ENCODE assay signal across 27 cellular contexts in genomic region chr13:110697842-110698241, GRCh38. TPM values are rescaled to one million over a fixed set of nuclear protein-coding genes. Genes with fewer than 3 reads are reported as not detected.
DNase-seq lines count a peak whose midpoint lies in the region; ATAC-seq and TF ChIP-seq lines count a peak whose summit lies in the region.
"Had no signal": no experiment of that assay in that cellular context is flagged by ENCODE, and none has a peak within 500 bp of the region (broad histone marks: within the 10 kb centered on the region; RNA-seq: fewer than 3 reads in every experiment).

No MANE protein-coding gene starts in this region.

- peaks cover 43 to 57% (median 51%) of the 10 kb centered on the region in 10 experiments for H3K4me1 ChIP-seq in BLaER1 treated with 17β-estradiol and CSF1 and Interleukin-3, amounts not matched to agents 10 nM and 100 nM
- H3K4me1 ChIP-seq in Loucy (ENCODE audit: insufficient read depth, low read length, poor library complexity, severe bottlenecking) (peaks cover 58% of the 10 kb centered on the region), neutrophil (ENCODE audit: control insufficient read depth in 1 of 2, insufficient read depth in 1 of 2, low read depth in 1 of 2, low read length in 1 of 2) (peaks cover 40 to 54% of the 10 kb centered on the region in 2 experiments), colonic mucosa (no peaks in the 10 kb centered on the region)
- H3K4me1 ChIP-seq: foreskin keratinocyte had no signal

- H2AFZ ChIP-seq in Loucy (ENCODE audit: low read length), result no peak overlapping the region

- peak overlapping the region in 1 of 10 experiments; percentile 30; a peak in 1 of 20 replicates for H3K4me3 ChIP-seq in BLaER1 treated with 17β-estradiol and CSF1 and Interleukin-3, amounts not matched to agents 10 nM and 100 nM
- H3K4me3 ChIP-seq in Loucy (ENCODE audit: low read length, poor library complexity, severe bottlenecking) (no peak overlapping the region), neutrophil (ENCODE audit: low read depth in 1 of 2, low read length in 1 of 2) (peak overlapping the region in 1 of 2 experiments; percentile 5), colonic mucosa (no peak overlapping the region)
- H3K4me3 ChIP-seq: esophagus muscularis mucosa, heart right ventricle, K562, tibial nerve had no signal

- H3K36me3 Mint-ChIP-seq in activated T-helper 17 cell treated with anti-CD3 and anti-CD28 coated beads, Interleukin-2, amount 50 U/mL, for 72 hours (ENCODE audit: low read depth), result peaks cover 84% of the 10 kb centered on the region
- H3K36me3 Mint-ChIP-seq in stimulated activated effector memory CD8-positive, alpha-beta T cell treated with anti-CD3 and anti-CD28 coated beads, Interleukin-12 subunit alpha, Interleukin-12 subunit beta, amount 100 ng/mL, for 72 hours, result peaks cover 100% of the 10 kb centered on the region

- H3K4me2 ChIP-seq in BLaER1 treated with 17β-estradiol and CSF1 and Interleukin-3, amounts not matched to agents 10 nM and 100 nM, result peak overlapping the region; percentile 53 to 78 (median 68)
- H3K4me2 ChIP-seq in Loucy (ENCODE audit: low read depth, low read length, poor library complexity, severe bottlenecking), result peak overlapping the region; percentile 65
- H3K4me2 ChIP-seq: SK-N-SH had no signal

- H3K9me3 Mint-ChIP-seq in activated T-helper 17 cell treated with anti-CD3 and anti-CD28 coated beads, Interleukin-2, amount 50 U/mL, for 72 hours, result no peaks in the 10 kb centered on the region
- H3K9me3 Mint-ChIP-seq in stimulated activated effector memory CD8-positive, alpha-beta T cell treated with anti-CD3 and anti-CD28 coated beads, Interleukin-12 subunit alpha, Interleukin-12 subunit beta, amount 100 ng/mL, for 72 hours, result no peaks in the 10 kb centered on the region
- H3K9me3 Mint-ChIP-seq: activated naive CD8-positive, alpha-beta T cell treated with anti-CD3 and anti-CD28 coated beads, Interleukin-2, amount 10 ng/mL, durations not matched to agents 7 days and 5 days; endodermal cell had no signal

- no peak overlapping the region for H3K4me3 Mint-ChIP-seq in activated T-helper 17 cell treated with anti-CD3 and anti-CD28 coated beads, Interleukin-2, amount 50 U/mL, for 72 hours
- no peak overlapping the region for H3K4me3 Mint-ChIP-seq in stimulated activated effector memory CD8-positive, alpha-beta T cell treated with anti-CD3 and anti-CD28 coated beads, Interleukin-12 subunit alpha, Interleukin-12 subunit beta, amount 100 ng/mL, for 72 hours
- H3K4me3 Mint-ChIP-seq: activated naive CD8-positive, alpha-beta T cell treated with anti-CD3 and anti-CD28 coated beads, Interleukin-2, amount 10 ng/mL, durations not matched to agents 7 days and 5 days; endodermal cell; T-helper 17 cell had no signal

- intact Hi-C loops in colonic mucosa (cut with DNase I), result no loop called here

- H3F3A ChIP-seq in Loucy (ENCODE audit: low read depth), result no peaks in the 10 kb centered on the region

- H3K36me3 ChIP-seq in BLaER1 treated with 17β-estradiol and CSF1 and Interleukin-3, amounts not matched to agents 10 nM and 100 nM, result peaks cover 56 to 97% (median 77%) of the 10 kb centered on the region in 11 experiments
- H3K36me3 ChIP-seq in Loucy (ENCODE audit: insufficient read depth, low read length) (peaks cover 14% of the 10 kb centered on the region), neutrophil (no peaks in the 10 kb centered on the region), colonic mucosa (no peaks in the 10 kb centered on the region)

- peak overlapping the region; percentile 19 for H3K27ac Mint-ChIP-seq in activated T-helper 17 cell treated with anti-CD3 and anti-CD28 coated beads, Interleukin-2, amount 50 U/mL, for 72 hours
- no peak overlapping the region for H3K27ac Mint-ChIP-seq in stimulated activated effector memory CD8-positive, alpha-beta T cell treated with anti-CD3 and anti-CD28 coated beads, Interleukin-12 subunit alpha, Interleukin-12 subunit beta, amount 100 ng/mL, for 72 hours
- H3K27ac Mint-ChIP-seq: activated naive CD8-positive, alpha-beta T cell treated with anti-CD3 and anti-CD28 coated beads, Interleukin-2, amount 10 ng/mL, durations not matched to agents 7 days and 5 days; endodermal cell had no signal

- H4K20me1 ChIP-seq in BLaER1 treated with 17β-estradiol and CSF1 and Interleukin-3, amounts not matched to agents 10 nM and 100 nM, result peaks cover 0 to 47% (median 9%) of the 10 kb centered on the region in 11 experiments; a peak in 14 of 22 replicates
- peaks cover 20% of the 10 kb centered on the region for H4K20me1 ChIP-seq in Loucy (ENCODE audit: insufficient read depth, low read length, poor library complexity, severe bottlenecking)

- no peaks in the 10 kb centered on the region for H3K27me3 ChIP-seq in BLaER1 treated with 17β-estradiol and CSF1 and Interleukin-3, amounts not matched to agents 10 nM and 100 nM
- no peaks in the 10 kb centered on the region for H3K27me3 ChIP-seq in Loucy (ENCODE audit: insufficient read depth, low read length, poor library complexity, severe bottlenecking)
- H3K27me3 ChIP-seq in neutrophil, result no peaks in the 10 kb centered on the region
- no peaks in the 10 kb centered on the region for H3K27me3 ChIP-seq in colonic mucosa
- H3K27me3 ChIP-seq: esophagus muscularis mucosa, foreskin keratinocyte, heart right ventricle, tibial nerve had no signal

- peaks cover 50% of the 10 kb centered on the region for H3K79me2 ChIP-seq in Loucy (ENCODE audit: insufficient read depth, low read length)

- peak overlapping the region in 7 of 11 experiments; percentile 1 to 36 (median 18); a peak in 6 of 22 replicates for H3K9ac ChIP-seq in BLaER1 treated with 17β-estradiol and CSF1 and Interleukin-3, amounts not matched to agents 10 nM and 100 nM
- H3K9ac ChIP-seq in Loucy (ENCODE audit: low read depth, low read length, poor library complexity, severe bottlenecking) (peak overlapping the region; percentile 39), colonic mucosa (ENCODE audit: low read depth in 2 of 2, low read length in 2 of 2) (no peak overlapping the region)
- H3K9ac ChIP-seq: SK-N-SH had no signal

- peaks cover 9% of the 10 kb centered on the region for H3K4me1 Mint-ChIP-seq in activated T-helper 17 cell treated with anti-CD3 and anti-CD28 coated beads, Interleukin-2, amount 50 U/mL, for 72 hours
- H3K4me1 Mint-ChIP-seq in stimulated activated effector memory CD8-positive, alpha-beta T cell treated with anti-CD3 and anti-CD28 coated beads, Interleukin-12 subunit alpha, Interleukin-12 subunit beta, amount 100 ng/mL, for 72 hours, result peaks cover 43% of the 10 kb centered on the region

- TF ChIP-seq CTCF in Loucy (conservative IDR thresholded peaks at IDR 0.05; ENCODE audit: low read length) (no peak), neutrophil (IDR thresholded peaks at IDR 0.05) (no peak), colonic mucosa (IDR thresholded peaks at IDR 0.05) (no peak)

- no peak for DNase-seq in NCI-H1105 (lab: John Stamatoyannopoulos, UW)
- no peak for DNase-seq in stimulated activated effector memory CD8-positive, alpha-beta T cell treated with anti-CD3 and anti-CD28 coated beads, Interleukin-12 subunit alpha, Interleukin-12 subunit beta, amount 100 ng/mL, for 72 hours (ENCODE audit: low spot score in 2 of 2)
- DNase-seq in colonic mucosa, result no peak
- DNase-seq: activated gamma-delta T cell; activated naive CD8-positive, alpha-beta T cell treated with anti-CD3 and anti-CD28 coated beads, Interleukin-2, amount 10 ng/mL, durations not matched to agents 7 days and 5 days; cortex of kidney; endodermal cell; foreskin keratinocyte; HCEC 1CT; heart right ventricle; mesenchymal stem cell; NCI-H1417 treated with DMSO at 0.1 percent for 48 hours; NCI-H2081; NCI-H2227 treated with DMSO at 0.1 percent for 48 hours; NCI-H748 treated with DMSO at 0.1 percent for 48 hours; SK-N-SH; T-helper 17 cell; WERI-Rb-1 had no signal

- no peaks in the 10 kb centered on the region for H3K27me3 Mint-ChIP-seq in activated T-helper 17 cell treated with anti-CD3 and anti-CD28 coated beads, Interleukin-2, amount 50 U/mL, for 72 hours
- H3K27me3 Mint-ChIP-seq: activated naive CD8-positive, alpha-beta T cell treated with anti-CD3 and anti-CD28 coated beads, Interleukin-2, amount 10 ng/mL, durations not matched to agents 7 days and 5 days; T-helper 17 cell had no signal

- H3K9me2 ChIP-seq in Loucy (replicated peaks; ENCODE audit: low read depth, low read length), result no peaks in the 10 kb centered on the region
- H3K9me2 ChIP-seq: SK-N-SH had no signal

- H3K9me3 ChIP-seq in BLaER1 treated with 17β-estradiol and CSF1 and Interleukin-3, amounts not matched to agents 10 nM and 100 nM (replicated peaks in 1 of 11), result no peaks in the 10 kb centered on the region
- H3K9me3 ChIP-seq in Loucy (ENCODE audit: insufficient read depth, low read depth, low read length), result no peaks in the 10 kb centered on the region
- H3K9me3 ChIP-seq in neutrophil, result no peaks in the 10 kb centered on the region
- no peaks in the 10 kb centered on the region for H3K9me3 ChIP-seq in colonic mucosa
- H3K9me3 ChIP-seq: esophagus muscularis mucosa, heart right ventricle, SK-N-SH, tibial nerve had no signal

- peak overlapping the region in 9 of 11 experiments; percentile 16 to 67 (median 49); a peak in 16 of 22 replicates for H3K27ac ChIP-seq in BLaER1 treated with 17β-estradiol and CSF1 and Interleukin-3, amounts not matched to agents 10 nM and 100 nM
- H3K27ac ChIP-seq in neutrophil, result peak overlapping the region; percentile 82
- H3K27ac ChIP-seq in colonic mucosa, result no peak overlapping the region
- H3K27ac ChIP-seq: C4-2B, esophagus muscularis mucosa, foreskin keratinocyte, heart right ventricle, RWPE1, tibial nerve, WERI-Rb-1 had no signal

- ATAC-seq in activated T-helper 17 cell treated with anti-CD3 and anti-CD28 coated beads, Interleukin-2, amount 50 U/mL, for 72 hours (replicated peaks), result no peak
- ATAC-seq in stimulated activated effector memory CD8-positive, alpha-beta T cell treated with anti-CD3 and anti-CD28 coated beads, Interleukin-12 subunit alpha, Interleukin-12 subunit beta, amount 100 ng/mL, for 72 hours, result no peak
- ATAC-seq: foreskin keratinocyte, heart right ventricle, K562, T-helper 17 cell had no signal

RNA-seq across cellular contexts. Expression of gene CARS2, which starts 8.1 kb away (rescaled TPM):
- 10 to 100 TPM; 44.2 to 93.4 TPM for total RNA-seq in activated T-helper 17 cell treated with anti-CD3 and anti-CD28 coated beads, Interleukin-2, amount 50 U/mL, for 72 hours
- total RNA-seq in colonic mucosa, result 10 to 100 TPM; 43.0 to 82.6 TPM

RNA-seq across cellular contexts. Expression of gene ING1, which starts 15.7 kb away (rescaled TPM):
- 10 to 100 TPM; 13.3 to 24.0 TPM for total RNA-seq in activated T-helper 17 cell treated with anti-CD3 and anti-CD28 coated beads, Interleukin-2, amount 50 U/mL, for 72 hours
- total RNA-seq in colonic mucosa, result 10 to 100 TPM; 17.4 to 17.9 TPM

Comparison
In these comparisons a context has a peak if more than half of its experiments do, and no peak if none do; other contexts are left out.
1. H3K9ac ChIP-seq: peak in BLaER1 treated with 17β-estradiol and CSF1 and Interleukin-3, amounts not matched to agents 10 nM and 100 nM (7 of 11) and Loucy (single experiment); none in colonic mucosa (0 of 2).